In the genomic region with DNA sequence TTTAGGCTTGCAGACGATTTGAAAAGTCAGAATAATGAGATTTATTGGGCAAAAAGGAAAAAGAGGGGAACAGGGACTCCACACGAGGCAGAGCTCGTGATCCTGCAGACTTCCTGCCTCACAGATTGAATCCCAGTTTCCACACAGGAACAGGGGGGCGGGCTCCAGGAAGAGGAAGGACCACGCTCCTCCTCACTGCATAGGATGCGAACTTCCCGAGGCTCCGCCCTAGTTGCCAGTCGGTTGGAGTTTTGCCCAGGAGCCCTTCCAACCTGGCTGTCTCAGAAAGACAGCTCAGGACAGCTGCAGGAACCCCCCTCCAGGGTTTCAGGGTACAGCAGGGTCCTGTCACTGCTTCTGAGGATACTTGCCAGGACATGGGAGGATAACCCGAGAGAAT, we compare ENCODE assay signal across 28 cellular contexts.
"Had no signal": no experiment of that assay in that cellular context is flagged by ENCODE, and none has a peak within 500 bp of the region (broad histone marks: within the 10 kb centered on the region; RNA-seq: fewer than 3 reads in every experiment).

No MANE protein-coding gene starts in this region.

- H3K4me2 ChIP-seq: hepatocyte had no signal

- H3K27me3 ChIP-seq: hepatocyte, thyroid gland, upper lobe of left lung had no signal

- H3K27ac ChIP-seq: dorsolateral prefrontal cortex, gastroesophageal sphincter, hepatocyte, pancreas, prostate gland, skin epidermis, stomach, thyroid gland, upper lobe of left lung had no signal

- H3K9me3 ChIP-seq: gastroesophageal sphincter, pancreas, prostate gland, thyroid gland, upper lobe of left lung had no signal

- H3K4me3 ChIP-seq: dorsolateral prefrontal cortex, gastroesophageal sphincter, hepatocyte, pancreas, prostate gland, skin epidermis, stomach, thyroid gland, upper lobe of left lung had no signal

- ATAC-seq: gastroesophageal sphincter; left colon; naive thymus-derived CD8-positive, alpha-beta T cell; pancreas; sciatic nerve; stimulated activated effector memory CD8-positive, alpha-beta T cell treated with anti-CD3 and anti-CD28 coated beads, Interleukin-12 subunit alpha, Interleukin-12 subunit beta, amount 100 ng/mL, for 72 hours had no signal

- H3K36me3 ChIP-seq: gastroesophageal sphincter, pancreas, prostate gland, stomach, thyroid gland, upper lobe of left lung had no signal

- H2AFZ ChIP-seq: hepatocyte had no signal

- H3K4me1 ChIP-seq: gastroesophageal sphincter, pancreas, prostate gland, thyroid gland, upper lobe of left lung had no signal

- H3K79me2 ChIP-seq: hepatocyte had no signal

- DNase-seq: activated CD4-positive, alpha-beta T cell treated with anti-CD3 and anti-CD28 coated beads for 4 hours; activated CD4-positive, alpha-beta T cell treated with anti-CD3 and anti-CD28 coated beads, Interleukin-2, amount 50 U/mL, for 4 hours; activated CD4-positive, CD25-positive, alpha-beta regulatory T cell; activated CD8-positive, alpha-beta memory T cell treated with anti-CD3 and anti-CD28 coated beads for 24 hours; activated effector memory CD4-positive, alpha-beta T cell treated with Interleukin-2 at 50 U/mL for 16 hours; activated naive CD4-positive, alpha-beta T cell treated with Interleukin-2 at 50 U/mL for 16 hours; anterior cingulate cortex; dorsolateral prefrontal cortex; effector memory CD4-positive, alpha-beta T cell; immature natural killer cell; kidney; left colon; midbrain; naive thymus-derived CD8-positive, alpha-beta T cell; nucleus accumbens; pancreas; retina; stimulated activated CD4-positive, alpha-beta T cell treated with anti-CD3 and anti-CD28 coated beads, Interleukin-12 subunit alpha, Interleukin-12 subunit beta, amount 100 ng/mL, for 4 hours; stimulated activated CD4-positive, alpha-beta T cell treated with anti-CD3 and anti-CD28 coated beads, Interleukin-4, amount 100 ng/mL, for 24 hours; stomach; thyroid gland; upper lobe of left lung had no signal
